ENCODE assay signal across 1 cellular context in the genomic region with DNA sequence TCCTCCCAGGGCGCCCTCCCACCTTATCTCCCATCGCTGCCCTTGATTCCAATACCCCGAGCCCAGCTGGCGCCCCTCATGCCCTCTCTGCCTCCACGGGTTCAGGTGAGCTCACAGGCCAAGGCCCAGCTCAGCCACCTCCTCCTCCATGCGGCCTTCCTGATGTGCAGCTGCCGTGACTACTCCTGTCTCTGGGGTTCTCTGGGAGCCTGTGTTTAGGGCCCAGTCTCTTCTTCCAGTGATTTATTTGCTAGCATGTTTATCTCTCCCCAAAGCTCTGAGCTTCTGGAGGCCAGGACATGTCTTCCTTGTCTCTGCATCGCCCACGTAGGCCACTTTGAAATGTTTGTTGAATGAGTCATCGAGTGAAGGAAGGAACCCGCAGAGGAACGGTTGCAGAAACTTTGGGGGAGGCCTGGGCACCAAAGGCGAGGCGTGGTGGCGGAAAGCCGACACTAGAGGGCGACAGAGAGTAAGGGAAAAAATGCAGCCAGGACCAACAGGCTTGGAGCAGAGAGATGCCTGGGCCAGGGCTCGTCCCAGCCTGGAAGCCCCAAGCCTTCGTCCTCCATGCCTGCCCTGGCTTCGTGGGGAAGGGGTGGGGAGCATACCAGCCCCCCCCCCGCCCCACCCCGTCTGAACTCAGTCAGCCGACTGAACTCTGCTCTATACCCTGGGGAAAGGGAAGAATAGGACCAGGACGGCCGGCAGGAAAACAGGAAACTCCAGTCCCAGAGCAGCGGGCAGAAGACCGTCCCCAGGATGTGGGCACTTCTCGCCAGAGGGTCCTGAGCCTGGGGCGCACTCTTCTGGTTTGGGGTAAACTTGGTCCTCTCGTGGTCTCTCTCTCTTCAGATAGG.
TF ChIP-seq lines count a peak whose summit lies in the region.

No MANE protein-coding gene starts in this region.

TF ChIP-seq in K562, 482 proteins besides CTCF, POLR2A, EP300 and RAD21 (continued from another document and continues in another):
- TF ChIP-seq, protein P1, sequence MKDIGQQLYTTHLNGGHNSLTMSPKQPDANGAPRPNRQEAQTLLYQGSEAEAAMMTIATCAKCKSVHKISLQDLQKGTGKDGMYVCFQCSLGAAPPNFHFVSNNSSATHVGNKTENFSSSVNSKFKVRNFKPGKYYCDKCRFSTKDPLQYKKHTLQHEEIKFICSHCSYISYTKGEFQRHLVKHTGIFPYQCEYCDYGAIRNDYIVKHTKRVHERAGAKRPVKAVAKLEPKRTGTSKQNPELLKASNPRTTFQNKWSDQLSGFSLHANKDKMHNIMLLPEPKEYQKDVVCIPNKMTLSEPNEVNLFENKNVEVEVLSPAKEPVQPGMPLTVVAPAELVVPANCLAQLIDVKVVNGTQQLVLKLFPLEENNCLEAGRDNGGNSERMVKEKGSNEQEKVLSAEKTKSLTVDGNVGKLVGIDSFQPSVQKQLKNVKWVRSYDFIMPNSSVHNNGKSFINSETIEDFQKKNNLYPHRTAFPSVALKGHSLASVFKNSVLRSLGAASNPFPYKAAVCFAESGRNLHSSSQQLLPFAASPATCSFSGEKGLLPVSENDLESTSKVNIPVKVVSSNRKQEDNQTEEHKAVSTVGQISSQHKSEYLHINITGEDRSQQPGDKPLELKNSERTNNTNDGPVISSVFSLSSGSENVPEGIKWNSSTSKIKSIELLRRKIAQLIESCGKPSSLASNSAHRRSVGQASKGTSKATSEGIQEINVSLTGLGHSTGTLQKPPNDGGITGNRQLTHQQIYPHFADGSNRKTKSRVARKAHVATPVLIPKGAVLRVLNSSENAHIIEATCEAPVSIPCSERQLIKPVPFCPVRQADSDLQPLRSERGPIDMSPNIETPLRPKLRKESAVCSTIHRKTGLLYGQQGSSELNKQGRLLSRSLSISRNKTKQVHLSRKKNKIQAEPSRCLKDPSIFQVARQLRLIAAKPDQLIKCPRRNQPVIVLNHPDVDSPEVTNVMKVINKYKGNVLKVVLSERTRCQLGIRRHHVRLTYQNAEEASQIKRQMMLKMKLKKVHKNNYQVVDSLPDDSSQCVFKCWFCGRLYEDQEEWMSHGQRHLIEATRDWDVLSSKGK (CRISPR knock-in tag; IDR thresholded peaks at IDR 0.05), result no peak
- no peak for TF ChIP-seq SIRT6 (IDR thresholded peaks at IDR 0.05; ENCODE audit: low read depth, low read length)
- TF ChIP-seq ZNF717 (CRISPR knock-in tag; IDR thresholded peaks at IDR 0.05), result no peak
- TF ChIP-seq RUNX1 (IDR thresholded peaks at IDR 0.05; ENCODE audit: low read depth), result 0 out of 2 replicates have a peak, but pooled peaks have one; percentile 9
- no peak for TF ChIP-seq DIDO1 (tag; IDR thresholded peaks at IDR 0.05; ENCODE audit: low read depth)
- no peak for TF ChIP-seq ZNF124 (CRISPR knock-in tag; IDR thresholded peaks at IDR 0.05)
- TF ChIP-seq MIER1 (IDR thresholded peaks at IDR 0.05; ENCODE audit: low read depth), result no peak
- TF ChIP-seq BRF1 (IDR thresholded peaks at IDR 0.05; ENCODE audit: borderline replicate concordance, extremely low read depth, insufficient read length), result no peak
- peak; percentile 97 for TF ChIP-seq ZNF3 (CRISPR knock-in tag; IDR thresholded peaks at IDR 0.05)
- peak; percentile 73 for TF ChIP-seq GATAD2A (IDR thresholded peaks at IDR 0.05)
- peak; percentile 20 to 92; a peak in 3 of 4 replicates for TF ChIP-seq MAZ (CRISPR knock-in tag; conservative IDR thresholded peaks at IDR 0.05 in 1 of 2, IDR thresholded peaks at IDR 0.05 in 1 of 2)
- TF ChIP-seq, protein P2, sequence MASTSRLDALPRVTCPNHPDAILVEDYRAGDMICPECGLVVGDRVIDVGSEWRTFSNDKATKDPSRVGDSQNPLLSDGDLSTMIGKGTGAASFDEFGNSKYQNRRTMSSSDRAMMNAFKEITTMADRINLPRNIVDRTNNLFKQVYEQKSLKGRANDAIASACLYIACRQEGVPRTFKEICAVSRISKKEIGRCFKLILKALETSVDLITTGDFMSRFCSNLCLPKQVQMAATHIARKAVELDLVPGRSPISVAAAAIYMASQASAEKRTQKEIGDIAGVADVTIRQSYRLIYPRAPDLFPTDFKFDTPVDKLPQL (IDR thresholded peaks at IDR 0.05; ENCODE audit: extremely low read depth, insufficient read length), result no peak
- no peak for TF ChIP-seq BMI1 (IDR thresholded peaks at IDR 0.05; ENCODE audit: low read length)
- TF ChIP-seq TCFL5 (CRISPR knock-in tag; conservative IDR thresholded peaks at IDR 0.05), result no peak
- no peak for TF ChIP-seq HDAC8 (tag; IDR thresholded peaks at IDR 0.05)
- TF ChIP-seq, protein P3, sequence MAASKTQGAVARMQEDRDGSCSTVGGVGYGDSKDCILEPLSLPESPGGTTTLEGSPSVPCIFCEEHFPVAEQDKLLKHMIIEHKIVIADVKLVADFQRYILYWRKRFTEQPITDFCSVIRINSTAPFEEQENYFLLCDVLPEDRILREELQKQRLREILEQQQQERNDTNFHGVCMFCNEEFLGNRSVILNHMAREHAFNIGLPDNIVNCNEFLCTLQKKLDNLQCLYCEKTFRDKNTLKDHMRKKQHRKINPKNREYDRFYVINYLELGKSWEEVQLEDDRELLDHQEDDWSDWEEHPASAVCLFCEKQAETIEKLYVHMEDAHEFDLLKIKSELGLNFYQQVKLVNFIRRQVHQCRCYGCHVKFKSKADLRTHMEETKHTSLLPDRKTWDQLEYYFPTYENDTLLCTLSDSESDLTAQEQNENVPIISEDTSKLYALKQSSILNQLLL (CRISPR knock-in tag; IDR thresholded peaks at IDR 0.05; ENCODE audit: borderline replicate concordance), result no peak
- TF ChIP-seq PML (IDR thresholded peaks at IDR 0.05; ENCODE audit: low read length), result peak; percentile 43; the same call in 1 of the 2 replicates
- TF ChIP-seq, protein P4, sequence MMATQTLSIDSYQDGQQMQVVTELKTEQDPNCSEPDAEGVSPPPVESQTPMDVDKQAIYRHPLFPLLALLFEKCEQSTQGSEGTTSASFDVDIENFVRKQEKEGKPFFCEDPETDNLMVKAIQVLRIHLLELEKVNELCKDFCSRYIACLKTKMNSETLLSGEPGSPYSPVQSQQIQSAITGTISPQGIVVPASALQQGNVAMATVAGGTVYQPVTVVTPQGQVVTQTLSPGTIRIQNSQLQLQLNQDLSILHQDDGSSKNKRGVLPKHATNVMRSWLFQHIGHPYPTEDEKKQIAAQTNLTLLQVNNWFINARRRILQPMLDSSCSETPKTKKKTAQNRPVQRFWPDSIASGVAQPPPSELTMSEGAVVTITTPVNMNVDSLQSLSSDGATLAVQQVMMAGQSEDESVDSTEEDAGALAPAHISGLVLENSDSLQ (IDR thresholded peaks at IDR 0.05), result peak; percentile 91
- TF ChIP-seq RFX7 (CRISPR knock-in tag; IDR thresholded peaks at IDR 0.05), result no peak
- no peak for TF ChIP-seq ZNF785 (CRISPR knock-in tag; IDR thresholded peaks at IDR 0.05)
- TF ChIP-seq HNRNPH1 (optimal IDR thresholded peaks at IDR 0.05; ENCODE audit: low read depth, low read length), result no peak
- TF ChIP-seq, protein P5, sequence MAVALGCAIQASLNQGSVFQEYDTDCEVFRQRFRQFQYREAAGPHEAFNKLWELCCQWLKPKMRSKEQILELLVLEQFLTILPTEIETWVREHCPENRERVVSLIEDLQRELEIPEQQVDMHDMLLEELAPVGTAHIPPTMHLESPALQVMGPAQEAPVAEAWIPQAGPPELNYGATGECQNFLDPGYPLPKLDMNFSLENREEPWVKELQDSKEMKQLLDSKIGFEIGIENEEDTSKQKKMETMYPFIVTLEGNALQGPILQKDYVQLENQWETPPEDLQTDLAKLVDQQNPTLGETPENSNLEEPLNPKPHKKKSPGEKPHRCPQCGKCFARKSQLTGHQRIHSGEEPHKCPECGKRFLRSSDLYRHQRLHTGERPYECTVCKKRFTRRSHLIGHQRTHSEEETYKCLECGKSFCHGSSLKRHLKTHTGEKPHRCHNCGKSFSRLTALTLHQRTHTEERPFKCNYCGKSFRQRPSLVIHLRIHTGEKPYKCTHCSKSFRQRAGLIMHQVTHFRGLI (CRISPR knock-in tag; IDR thresholded peaks at IDR 0.05), result no peak
- no peak; the same call in 1 of the 2 replicates for TF ChIP-seq E2F3 (CRISPR knock-in tag; IDR thresholded peaks at IDR 0.05)
- peak; percentile 84 for TF ChIP-seq TEAD2 (tag; IDR thresholded peaks at IDR 0.05)
- 0 out of 4 replicates have a peak, but pooled peaks of 1 of the 2 experiments have one; percentile 18 for TF ChIP-seq NONO (IDR thresholded peaks at IDR 0.05; ENCODE audit: low read depth in 2 of 2, low read length in 1 of 2)
- TF ChIP-seq ZNF143 (CRISPR knock-in tag; IDR thresholded peaks at IDR 0.05), result 0 out of 2 replicates have a peak, but pooled peaks have one; percentile 29
- TF ChIP-seq YBX1 (IDR thresholded peaks at IDR 0.05), result no peak
- TF ChIP-seq, protein P6, sequence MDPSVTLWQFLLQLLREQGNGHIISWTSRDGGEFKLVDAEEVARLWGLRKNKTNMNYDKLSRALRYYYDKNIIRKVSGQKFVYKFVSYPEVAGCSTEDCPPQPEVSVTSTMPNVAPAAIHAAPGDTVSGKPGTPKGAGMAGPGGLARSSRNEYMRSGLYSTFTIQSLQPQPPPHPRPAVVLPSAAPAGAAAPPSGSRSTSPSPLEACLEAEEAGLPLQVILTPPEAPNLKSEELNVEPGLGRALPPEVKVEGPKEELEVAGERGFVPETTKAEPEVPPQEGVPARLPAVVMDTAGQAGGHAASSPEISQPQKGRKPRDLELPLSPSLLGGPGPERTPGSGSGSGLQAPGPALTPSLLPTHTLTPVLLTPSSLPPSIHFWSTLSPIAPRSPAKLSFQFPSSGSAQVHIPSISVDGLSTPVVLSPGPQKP (CRISPR knock-in tag; IDR thresholded peaks at IDR 0.05), result no peak
- no peak for TF ChIP-seq ZNF212 (CRISPR knock-in tag; IDR thresholded peaks at IDR 0.05)
- TF ChIP-seq RBM34 (IDR thresholded peaks at IDR 0.05; ENCODE audit: borderline replicate concordance, insufficient read depth, low read length), result no peak
- no peak for TF ChIP-seq KLF10 (CRISPR knock-in tag; IDR thresholded peaks at IDR 0.05)
- no peak for TF ChIP-seq ZNF140 (CRISPR knock-in tag; IDR thresholded peaks at IDR 0.05)
- TF ChIP-seq POLR2AphosphoS5 (IDR thresholded peaks at IDR 0.05; ENCODE audit: control insufficient read depth, insufficient read depth, low read depth, low read length), result peak; percentile 69; the same call in 1 of the 2 replicates
- no peak for TF ChIP-seq TGIF2 (CRISPR knock-in tag; IDR thresholded peaks at IDR 0.05)
- TF ChIP-seq, protein P7, sequence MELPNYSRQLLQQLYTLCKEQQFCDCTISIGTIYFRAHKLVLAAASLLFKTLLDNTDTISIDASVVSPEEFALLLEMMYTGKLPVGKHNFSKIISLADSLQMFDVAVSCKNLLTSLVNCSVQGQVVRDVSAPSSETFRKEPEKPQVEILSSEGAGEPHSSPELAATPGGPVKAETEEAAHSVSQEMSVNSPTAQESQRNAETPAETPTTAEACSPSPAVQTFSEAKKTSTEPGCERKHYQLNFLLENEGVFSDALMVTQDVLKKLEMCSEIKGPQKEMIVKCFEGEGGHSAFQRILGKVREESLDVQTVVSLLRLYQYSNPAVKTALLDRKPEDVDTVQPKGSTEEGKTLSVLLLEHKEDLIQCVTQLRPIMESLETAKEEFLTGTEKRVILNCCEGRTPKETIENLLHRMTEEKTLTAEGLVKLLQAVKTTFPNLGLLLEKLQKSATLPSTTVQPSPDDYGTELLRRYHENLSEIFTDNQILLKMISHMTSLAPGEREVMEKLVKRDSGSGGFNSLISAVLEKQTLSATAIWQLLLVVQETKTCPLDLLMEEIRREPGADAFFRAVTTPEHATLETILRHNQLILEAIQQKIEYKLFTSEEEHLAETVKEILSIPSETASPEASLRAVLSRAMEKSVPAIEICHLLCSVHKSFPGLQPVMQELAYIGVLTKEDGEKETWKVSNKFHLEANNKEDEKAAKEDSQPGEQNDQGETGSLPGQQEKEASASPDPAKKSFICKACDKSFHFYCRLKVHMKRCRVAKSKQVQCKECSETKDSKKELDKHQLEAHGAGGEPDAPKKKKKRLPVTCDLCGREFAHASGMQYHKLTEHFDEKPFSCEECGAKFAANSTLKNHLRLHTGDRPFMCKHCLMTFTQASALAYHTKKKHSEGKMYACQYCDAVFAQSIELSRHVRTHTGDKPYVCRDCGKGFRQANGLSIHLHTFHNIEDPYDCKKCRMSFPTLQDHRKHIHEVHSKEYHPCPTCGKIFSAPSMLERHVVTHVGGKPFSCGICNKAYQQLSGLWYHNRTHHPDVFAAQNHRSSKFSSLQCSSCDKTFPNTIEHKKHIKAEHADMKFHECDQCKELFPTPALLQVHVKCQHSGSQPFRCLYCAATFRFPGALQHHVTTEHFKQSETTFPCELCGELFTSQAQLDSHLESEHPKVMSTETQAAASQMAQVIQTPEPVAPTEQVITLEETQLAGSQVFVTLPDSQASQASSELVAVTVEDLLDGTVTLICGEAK (IDR thresholded peaks at IDR 0.05), result 0 out of 2 replicates have a peak, but pooled peaks have one; percentile 20
- TF ChIP-seq, protein P7 (CRISPR knock-in tag; IDR thresholded peaks at IDR 0.05), result no peak
- no peak for TF ChIP-seq SRSF7 (optimal IDR thresholded peaks at IDR 0.05; ENCODE audit: low read depth, low read length)
- peak; percentile 73 for TF ChIP-seq NCOR1 (IDR thresholded peaks at IDR 0.05)
